Comparison of ENCODE assay signal across 1 cellular context in the genomic region with DNA sequence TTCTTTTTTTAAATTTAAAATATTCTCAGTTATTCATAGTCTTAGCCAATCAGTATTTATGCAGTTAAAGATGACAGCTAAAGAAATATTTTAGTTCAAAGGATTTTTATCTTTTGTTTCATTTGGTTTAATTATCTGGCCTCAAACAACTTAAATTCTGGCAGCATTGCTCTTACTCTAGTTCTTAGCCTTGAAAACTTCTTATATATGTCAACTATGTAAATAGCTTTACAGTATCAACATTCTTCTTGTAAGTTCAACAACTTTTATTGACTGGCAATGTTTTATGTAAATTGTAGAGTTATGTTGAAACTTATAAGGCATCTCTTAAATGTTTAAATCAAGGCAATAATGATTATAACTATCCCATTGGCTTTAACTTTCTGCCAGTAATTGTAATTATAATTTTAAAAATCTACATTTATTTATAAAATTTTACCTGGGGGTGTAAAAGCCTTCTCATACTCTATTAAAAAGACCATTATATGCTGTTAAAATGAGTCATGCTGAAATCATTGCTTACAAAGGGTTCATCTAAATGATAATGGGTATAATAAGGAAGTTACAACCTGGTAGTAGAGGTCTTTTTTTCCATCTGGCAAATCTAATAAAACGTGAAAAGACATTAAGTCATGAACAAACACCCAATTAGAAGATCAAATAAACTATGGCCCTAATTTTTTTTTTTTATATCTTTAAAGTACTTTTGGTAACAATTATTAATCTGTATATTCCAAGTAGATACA.
TF ChIP-seq lines count a peak whose summit lies in the region.

No MANE protein-coding gene starts in this region.

TF ChIP-seq in HCT116, 20 proteins besides CTCF, POLR2A, EP300 and RAD21 (continued from another document):
- TF ChIP-seq, protein P1, sequence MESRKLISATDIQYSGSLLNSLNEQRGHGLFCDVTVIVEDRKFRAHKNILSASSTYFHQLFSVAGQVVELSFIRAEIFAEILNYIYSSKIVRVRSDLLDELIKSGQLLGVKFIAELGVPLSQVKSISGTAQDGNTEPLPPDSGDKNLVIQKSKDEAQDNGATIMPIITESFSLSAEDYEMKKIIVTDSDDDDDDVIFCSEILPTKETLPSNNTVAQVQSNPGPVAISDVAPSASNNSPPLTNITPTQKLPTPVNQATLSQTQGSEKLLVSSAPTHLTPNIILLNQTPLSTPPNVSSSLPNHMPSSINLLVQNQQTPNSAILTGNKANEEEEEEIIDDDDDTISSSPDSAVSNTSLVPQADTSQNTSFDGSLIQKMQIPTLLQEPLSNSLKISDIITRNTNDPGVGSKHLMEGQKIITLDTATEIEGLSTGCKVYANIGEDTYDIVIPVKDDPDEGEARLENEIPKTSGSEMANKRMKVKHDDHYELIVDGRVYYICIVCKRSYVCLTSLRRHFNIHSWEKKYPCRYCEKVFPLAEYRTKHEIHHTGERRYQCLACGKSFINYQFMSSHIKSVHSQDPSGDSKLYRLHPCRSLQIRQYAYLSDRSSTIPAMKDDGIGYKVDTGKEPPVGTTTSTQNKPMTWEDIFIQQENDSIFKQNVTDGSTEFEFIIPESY (IDR thresholded peaks at IDR 0.05; ENCODE audit: extremely low read depth, insufficient replicate concordance, low read length) = no peak
- TF ChIP-seq ZFX (IDR thresholded peaks at IDR 0.05) (no peak), CEBPB (IDR thresholded peaks at IDR 0.05; ENCODE audit: low read depth) (peak; percentile 37; the same call in 1 of the 2 replicates), EZH2 (IDR thresholded peaks at IDR 0.05) (no peak), TCF7L2 (IDR thresholded peaks at IDR 0.05; ENCODE audit: borderline replicate concordance, extremely low read depth, insufficient read depth, insufficient read length) (no peak), ZNF274 (IDR thresholded peaks at IDR 0.05; ENCODE audit: low read depth, low read length) (no peak), ELF1 (IDR thresholded peaks at IDR 0.05; ENCODE audit: borderline replicate concordance, low read depth) (no peak)
